1 cellular context compared by ENCODE assay signal in genomic region chr5:147560982-147561381, GRCh38.
TF ChIP-seq lines count a peak whose summit lies in the region.

No MANE protein-coding gene starts in this region.

TF ChIP-seq in H1, 55 proteins besides CTCF, POLR2A, EP300 and RAD21 (continued from another document):
- TF ChIP-seq, protein P1, sequence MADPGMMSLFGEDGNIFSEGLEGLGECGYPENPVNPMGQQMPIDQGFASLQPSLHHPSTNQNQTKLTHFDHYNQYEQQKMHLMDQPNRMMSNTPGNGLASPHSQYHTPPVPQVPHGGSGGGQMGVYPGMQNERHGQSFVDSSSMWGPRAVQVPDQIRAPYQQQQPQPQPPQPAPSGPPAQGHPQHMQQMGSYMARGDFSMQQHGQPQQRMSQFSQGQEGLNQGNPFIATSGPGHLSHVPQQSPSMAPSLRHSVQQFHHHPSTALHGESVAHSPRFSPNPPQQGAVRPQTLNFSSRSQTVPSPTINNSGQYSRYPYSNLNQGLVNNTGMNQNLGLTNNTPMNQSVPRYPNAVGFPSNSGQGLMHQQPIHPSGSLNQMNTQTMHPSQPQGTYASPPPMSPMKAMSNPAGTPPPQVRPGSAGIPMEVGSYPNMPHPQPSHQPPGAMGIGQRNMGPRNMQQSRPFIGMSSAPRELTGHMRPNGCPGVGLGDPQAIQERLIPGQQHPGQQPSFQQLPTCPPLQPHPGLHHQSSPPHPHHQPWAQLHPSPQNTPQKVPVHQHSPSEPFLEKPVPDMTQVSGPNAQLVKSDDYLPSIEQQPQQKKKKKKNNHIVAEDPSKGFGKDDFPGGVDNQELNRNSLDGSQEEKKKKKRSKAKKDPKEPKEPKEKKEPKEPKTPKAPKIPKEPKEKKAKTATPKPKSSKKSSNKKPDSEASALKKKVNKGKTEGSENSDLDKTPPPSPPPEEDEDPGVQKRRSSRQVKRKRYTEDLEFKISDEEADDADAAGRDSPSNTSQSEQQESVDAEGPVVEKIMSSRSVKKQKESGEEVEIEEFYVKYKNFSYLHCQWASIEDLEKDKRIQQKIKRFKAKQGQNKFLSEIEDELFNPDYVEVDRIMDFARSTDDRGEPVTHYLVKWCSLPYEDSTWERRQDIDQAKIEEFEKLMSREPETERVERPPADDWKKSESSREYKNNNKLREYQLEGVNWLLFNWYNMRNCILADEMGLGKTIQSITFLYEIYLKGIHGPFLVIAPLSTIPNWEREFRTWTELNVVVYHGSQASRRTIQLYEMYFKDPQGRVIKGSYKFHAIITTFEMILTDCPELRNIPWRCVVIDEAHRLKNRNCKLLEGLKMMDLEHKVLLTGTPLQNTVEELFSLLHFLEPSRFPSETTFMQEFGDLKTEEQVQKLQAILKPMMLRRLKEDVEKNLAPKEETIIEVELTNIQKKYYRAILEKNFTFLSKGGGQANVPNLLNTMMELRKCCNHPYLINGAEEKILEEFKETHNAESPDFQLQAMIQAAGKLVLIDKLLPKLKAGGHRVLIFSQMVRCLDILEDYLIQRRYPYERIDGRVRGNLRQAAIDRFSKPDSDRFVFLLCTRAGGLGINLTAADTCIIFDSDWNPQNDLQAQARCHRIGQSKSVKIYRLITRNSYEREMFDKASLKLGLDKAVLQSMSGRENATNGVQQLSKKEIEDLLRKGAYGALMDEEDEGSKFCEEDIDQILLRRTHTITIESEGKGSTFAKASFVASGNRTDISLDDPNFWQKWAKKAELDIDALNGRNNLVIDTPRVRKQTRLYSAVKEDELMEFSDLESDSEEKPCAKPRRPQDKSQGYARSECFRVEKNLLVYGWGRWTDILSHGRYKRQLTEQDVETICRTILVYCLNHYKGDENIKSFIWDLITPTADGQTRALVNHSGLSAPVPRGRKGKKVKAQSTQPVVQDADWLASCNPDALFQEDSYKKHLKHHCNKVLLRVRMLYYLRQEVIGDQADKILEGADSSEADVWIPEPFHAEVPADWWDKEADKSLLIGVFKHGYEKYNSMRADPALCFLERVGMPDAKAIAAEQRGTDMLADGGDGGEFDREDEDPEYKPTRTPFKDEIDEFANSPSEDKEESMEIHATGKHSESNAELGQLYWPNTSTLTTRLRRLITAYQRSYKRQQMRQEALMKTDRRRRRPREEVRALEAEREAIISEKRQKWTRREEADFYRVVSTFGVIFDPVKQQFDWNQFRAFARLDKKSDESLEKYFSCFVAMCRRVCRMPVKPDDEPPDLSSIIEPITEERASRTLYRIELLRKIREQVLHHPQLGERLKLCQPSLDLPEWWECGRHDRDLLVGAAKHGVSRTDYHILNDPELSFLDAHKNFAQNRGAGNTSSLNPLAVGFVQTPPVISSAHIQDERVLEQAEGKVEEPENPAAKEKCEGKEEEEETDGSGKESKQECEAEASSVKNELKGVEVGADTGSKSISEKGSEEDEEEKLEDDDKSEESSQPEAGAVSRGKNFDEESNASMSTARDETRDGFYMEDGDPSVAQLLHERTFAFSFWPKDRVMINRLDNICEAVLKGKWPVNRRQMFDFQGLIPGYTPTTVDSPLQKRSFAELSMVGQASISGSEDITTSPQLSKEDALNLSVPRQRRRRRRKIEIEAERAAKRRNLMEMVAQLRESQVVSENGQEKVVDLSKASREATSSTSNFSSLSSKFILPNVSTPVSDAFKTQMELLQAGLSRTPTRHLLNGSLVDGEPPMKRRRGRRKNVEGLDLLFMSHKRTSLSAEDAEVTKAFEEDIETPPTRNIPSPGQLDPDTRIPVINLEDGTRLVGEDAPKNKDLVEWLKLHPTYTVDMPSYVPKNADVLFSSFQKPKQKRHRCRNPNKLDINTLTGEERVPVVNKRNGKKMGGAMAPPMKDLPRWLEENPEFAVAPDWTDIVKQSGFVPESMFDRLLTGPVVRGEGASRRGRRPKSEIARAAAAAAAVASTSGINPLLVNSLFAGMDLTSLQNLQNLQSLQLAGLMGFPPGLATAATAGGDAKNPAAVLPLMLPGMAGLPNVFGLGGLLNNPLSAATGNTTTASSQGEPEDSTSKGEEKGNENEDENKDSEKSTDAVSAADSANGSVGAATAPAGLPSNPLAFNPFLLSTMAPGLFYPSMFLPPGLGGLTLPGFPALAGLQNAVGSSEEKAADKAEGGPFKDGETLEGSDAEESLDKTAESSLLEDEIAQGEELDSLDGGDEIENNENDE (IDR thresholded peaks at IDR 0.05; ENCODE audit: insufficient replicate concordance, low read length) = peak; percentile 21
- TF ChIP-seq EGR1 (IDR thresholded peaks at IDR 0.05; ENCODE audit: borderline replicate concordance, low read depth, low read length) (0 out of 2 replicates have a peak, but pooled peaks have one; percentile 38), BCL11A (IDR thresholded peaks at IDR 0.05; ENCODE audit: low read depth in 2 of 2, low read length in 2 of 2) (peak in 1 of 2 experiments; percentile 21), HDAC2 (IDR thresholded peaks at IDR 0.05; ENCODE audit: borderline replicate concordance in 1 of 2, low read depth in 2 of 2, low read length in 2 of 2) (peak in 1 of 2 experiments; percentile 50; a peak in 1 of 4 replicates), SP1 (IDR thresholded peaks at IDR 0.05; ENCODE audit: low read depth, low read length) (no peak)
